In the genomic region with DNA sequence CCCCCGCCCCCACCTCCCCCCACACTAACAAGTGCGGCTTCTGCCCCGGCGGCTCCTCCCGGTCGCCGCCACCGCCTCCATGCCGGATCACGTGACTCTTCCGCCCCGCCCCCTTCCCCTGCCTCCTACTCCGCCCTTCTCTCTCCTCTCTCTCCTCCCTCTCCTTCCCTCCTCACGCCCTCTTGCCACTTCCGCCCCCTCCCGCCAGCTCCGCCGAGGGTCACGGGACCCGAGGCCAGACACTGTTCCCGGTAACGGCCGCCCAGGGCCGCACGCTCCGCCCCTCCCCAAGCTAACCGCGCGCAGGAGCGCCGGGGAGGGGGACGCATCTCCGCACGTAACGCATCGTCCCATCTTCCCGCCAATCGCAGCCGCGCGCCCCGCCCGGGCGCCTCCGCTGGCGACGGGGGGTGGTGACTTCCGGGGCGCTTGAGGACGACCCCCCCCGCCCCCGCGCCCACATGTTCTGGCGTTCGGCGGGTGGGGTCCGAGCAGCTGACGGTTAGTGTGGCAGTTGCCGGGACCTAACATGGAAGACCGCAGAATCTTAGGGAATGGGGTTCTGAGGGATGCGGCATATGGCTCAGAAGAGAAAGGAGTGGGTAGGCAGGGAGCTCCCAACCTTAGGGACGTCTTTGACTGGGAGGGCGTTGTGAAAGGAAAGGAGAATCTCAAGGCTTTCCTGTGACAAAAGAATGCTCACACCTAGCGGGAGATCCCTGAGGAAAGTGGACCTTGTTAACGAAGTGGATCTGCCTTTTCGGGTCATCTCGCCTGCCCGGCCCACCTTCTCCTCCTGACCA, we compare ENCODE assay signal across 8 cellular contexts. TPM values are rescaled to one million over a fixed set of nuclear protein-coding genes. Genes with fewer than 3 reads are reported as not detected.
DNase-seq lines count a peak whose midpoint lies in the region; ATAC-seq and TF ChIP-seq lines count a peak whose summit lies in the region.

Gene USP32, minus strand, starts transcription at position 92 of the 803 bp plus-strand sequence. CDS start 194 bp downstream, outside the sequence.

- intact Hi-C loops in natural killer cell (cut with micrococcal nuclease): loop anchor here (10.0 kb wide), 1 partner anchor 607 kb away; no protein-coding TSS in a partner anchor

- peaks cover 21% of the 10 kb centered on the region for H3K4me1 Mint-ChIP-seq in activated T-helper 17 cell treated with anti-CD3 and anti-CD28 coated beads, Interleukin-2, amount 50 U/mL, for 72 hours
- peaks cover 41% of the 10 kb centered on the region in 2 donors for H3K4me1 Mint-ChIP-seq in natural killer cell

- TF ChIP-seq CTCF in fibroblast of mammary gland (conservative IDR thresholded peaks at IDR 0.05; ENCODE audit: control insufficient read depth, insufficient read depth, low read depth, low read length) (no peak), natural killer cell (IDR thresholded peaks at IDR 0.05) (peak; percentile 22)

- H3K9me3 Mint-ChIP-seq in activated T-helper 17 cell treated with anti-CD3 and anti-CD28 coated beads, Interleukin-2, amount 50 U/mL, for 72 hours: no peaks in the 10 kb centered on the region
- no peaks in the 10 kb centered on the region for H3K9me3 Mint-ChIP-seq in natural killer cell

- H3K4me3 ChIP-seq in fibroblast of mammary gland (ENCODE audit: control insufficient read depth, low read depth, low read length): peak within 1 kb of the TSS; percentile 94

- peak within 1 kb of the TSS; percentile 96 for H3K27ac Mint-ChIP-seq in activated T-helper 17 cell treated with anti-CD3 and anti-CD28 coated beads, Interleukin-2, amount 50 U/mL, for 72 hours
- H3K27ac Mint-ChIP-seq in natural killer cell: peak within 1 kb of the TSS; percentile 88 to 92

- peak; percentile 97 for DNase-seq in Daoy (ENCODE audit: low read depth)
- peak; percentile 99 for DNase-seq in Kasumi-1 (lab: John Stamatoyannopoulos, UW)
- peak; percentile 98 for DNase-seq in RPMI8226
- peak; percentile 97 for DNase-seq in fibroblast of mammary gland (ENCODE audit: low read depth)
- peak; percentile 93 for DNase-seq in natural killer cell
- DNase-seq in stimulated activated naive CD4-positive, alpha-beta T cell treated with Interleukin-2 at 50 U/mL for 16 hours (lab: John Stamatoyannopoulos, UW): peak; percentile 97

- ATAC-seq in GM21825 (IDR thresholded peaks at IDR 0.05; ENCODE audit: unreplicated experiment): peak; percentile 87
- peak; percentile 88 for ATAC-seq in activated T-helper 17 cell treated with anti-CD3 and anti-CD28 coated beads, Interleukin-2, amount 50 U/mL, for 72 hours (replicated peaks)
- peak; percentile 81 to 96 (median 86) for ATAC-seq in natural killer cell

- H3K27me3 Mint-ChIP-seq in activated T-helper 17 cell treated with anti-CD3 and anti-CD28 coated beads, Interleukin-2, amount 50 U/mL, for 72 hours: no peaks in the 10 kb centered on the region
- no peaks in the 10 kb centered on the region for H3K27me3 Mint-ChIP-seq in natural killer cell (ENCODE audit: low read depth in 2 of 2)

- peak within 1 kb of the TSS; percentile 84 for H3K4me3 Mint-ChIP-seq in activated T-helper 17 cell treated with anti-CD3 and anti-CD28 coated beads, Interleukin-2, amount 50 U/mL, for 72 hours
- H3K4me3 Mint-ChIP-seq in natural killer cell: peak within 1 kb of the TSS; percentile 98

- H3K36me3 Mint-ChIP-seq in activated T-helper 17 cell treated with anti-CD3 and anti-CD28 coated beads, Interleukin-2, amount 50 U/mL, for 72 hours (ENCODE audit: low read depth): no peaks in the 10 kb centered on the region
- no peaks in the 10 kb centered on the region for H3K36me3 Mint-ChIP-seq in natural killer cell

RNA-seq across cellular contexts. Expression of gene USP32, which starts in this region (rescaled TPM):
- total RNA-seq in Daoy (2014; rRNA removed; shearing (Covaris generic)): 11.2 and 18.4 TPM in 2 replicates
- 10 to 100 TPM; 32.7 to 42.2 TPM for total RNA-seq in activated T-helper 17 cell treated with anti-CD3 and anti-CD28 coated beads, Interleukin-2, amount 50 U/mL, for 72 hours
- 10 to 100 TPM; 41.3 to 68.5 (median 41.7) TPM for total RNA-seq in natural killer cell

Comparison
In these comparisons a context has a peak if more than half of its experiments do, and no peak if none do; other contexts are left out.
1. Peak in every context shown above with its lines: DNase-seq, ATAC-seq and H3K4me3 ChIP-seq.